ENCODE assay signal across 8 cellular contexts in the genomic region with DNA sequence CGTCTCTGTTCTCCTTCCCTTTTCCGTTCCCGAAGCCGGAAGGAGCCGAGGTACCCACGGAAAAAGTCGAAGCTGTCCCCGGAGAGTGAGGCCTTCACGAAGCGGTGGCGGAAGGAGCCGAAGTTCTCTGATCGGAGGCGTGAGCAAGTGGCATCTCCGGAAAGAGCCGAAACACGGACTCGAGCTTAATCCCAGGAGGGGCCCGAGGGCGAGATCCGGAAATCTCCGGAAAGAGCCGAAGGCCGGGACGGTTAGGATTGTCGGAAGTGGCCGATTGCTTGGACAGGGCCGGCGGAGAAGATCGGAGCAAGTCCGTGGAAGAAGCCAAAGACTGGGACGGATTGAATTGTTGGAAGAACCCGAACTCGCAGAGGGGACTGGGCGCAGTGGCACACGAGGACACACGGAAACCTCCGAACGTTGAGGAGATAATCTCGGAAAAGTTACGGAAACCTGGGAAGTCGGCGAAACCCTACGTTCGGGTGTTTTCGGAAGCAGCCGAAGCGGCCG. TPM values are rescaled to one million over a fixed set of nuclear protein-coding genes. Genes with fewer than 3 reads are reported as not detected.
A peak's percentile ranks its signal among the peaks of the same experiment; 100 is the strongest.
DNase-seq lines count a peak whose midpoint lies in the region; ATAC-seq and TF ChIP-seq lines count a peak whose summit lies in the region.

No MANE protein-coding gene starts in this region.

- no peaks in the 10 kb centered on the region for H3K27me3 ChIP-seq in colonic mucosa

- peak overlapping the region; percentile 76 to 82 for H3K9ac ChIP-seq in colonic mucosa (ENCODE audit: low read depth in 2 of 2, low read length in 2 of 2)

- no peak for TF ChIP-seq CTCF in colonic mucosa (IDR thresholded peaks at IDR 0.05)

- ATAC-seq in GM19328 (IDR thresholded peaks at IDR 0.05; ENCODE audit: unreplicated experiment) (peak; percentile 44), HG03460 (IDR thresholded peaks at IDR 0.05; ENCODE audit: unreplicated experiment) (peak; percentile 48)

- H3K36me3 ChIP-seq in colonic mucosa: no peaks in the 10 kb centered on the region

- peak overlapping the region; percentile 99 for H3K27ac ChIP-seq in colonic mucosa

- DNase-seq in Ammon's horn (ENCODE audit: low spot score) (peak; percentile 97), NCI-H524 treated with DMSO at 0.1 percent for 48 hours (lab: John Stamatoyannopoulos, UW) (peak; percentile 93), colonic mucosa (peak; percentile 100), kidney tubule cell (ENCODE audit: low spot score) (peak; percentile 100)
- DNase-seq in activated CD4-positive, alpha-beta T cell treated with anti-CD3 and anti-CD28 coated beads for 48 hours: peak; percentile 99
- DNase-seq in stimulated activated CD4-positive, alpha-beta T cell treated with anti-CD3 and anti-CD28 coated beads, Interleukin-15, amount 100 ng/mL, for 48 hours (ENCODE audit: low read depth in 2 of 2): peak; percentile 99

- peak overlapping the region; percentile 82 for H3K4me3 ChIP-seq in colonic mucosa

- intact Hi-C loops in colonic mucosa (cut with DNase I): no loop called here

- H3K4me1 ChIP-seq in colonic mucosa: peaks cover 21% of the 10 kb centered on the region

- H3K9me3 ChIP-seq in colonic mucosa: no peaks in the 10 kb centered on the region

RNA-seq across cellular contexts. Expression of a gene that starts 0.5 kb away (rescaled TPM):
- 100 to 1,000 TPM; 146 to 289 TPM for total RNA-seq in colonic mucosa

RNA-seq across cellular contexts. Expression of a gene that starts 6.4 kb away (rescaled TPM):
- total RNA-seq in colonic mucosa: 1 to 10 TPM; 2.6 to 4.8 TPM

RNA-seq across cellular contexts. Expression of a gene that starts 10.9 kb away (rescaled TPM):
- total RNA-seq in colonic mucosa: 10 to 100 TPM; 16.0 to 20.3 TPM

RNA-seq across cellular contexts. Expression of a gene that starts 13.6 kb away (rescaled TPM):
- total RNA-seq in colonic mucosa: 10 to 100 TPM; 18.0 to 28.6 TPM

RNA-seq across cellular contexts. Expression of a gene that starts 20.6 kb away (rescaled TPM):
- total RNA-seq in colonic mucosa: 100 to 1,000 TPM; 257 to 259 TPM

Comparison
In these comparisons a context has a peak if more than half of its experiments do, and no peak if none do; other contexts are left out.
1. Peak in every context shown above with its lines: DNase-seq, ATAC-seq, H3K4me3 ChIP-seq and H3K27ac ChIP-seq.